In the genomic region with DNA sequence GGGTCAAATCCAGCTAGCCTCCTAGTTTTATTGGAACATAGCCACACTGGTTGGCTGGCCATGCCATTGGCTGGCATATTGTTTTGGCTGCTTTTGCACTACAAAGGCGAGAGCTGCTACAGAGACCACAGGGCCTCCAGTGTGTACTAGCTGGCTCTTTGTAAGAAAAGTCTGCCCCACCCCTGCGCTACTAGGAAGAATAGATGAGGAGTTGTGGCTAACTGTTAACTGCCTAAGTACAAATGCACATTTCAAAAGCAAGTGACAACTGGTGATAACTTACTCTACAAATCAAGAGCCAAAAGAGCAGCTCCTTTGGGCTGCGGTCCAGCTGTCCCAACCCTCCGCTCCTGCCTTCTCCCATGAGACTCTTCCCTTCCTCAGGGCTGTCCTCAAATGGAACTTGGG, we compare ENCODE assay signal across 8 cellular contexts.
A peak's percentile ranks its signal among the peaks of the same experiment; 100 is the strongest.
DNase-seq lines count a peak whose midpoint lies in the region; ATAC-seq and FAIRE-seq lines count a peak whose summit lies in the region.

No MANE protein-coding gene starts in this region.

- no peaks in the 10 kb centered on the region for H3K36me3 ChIP-seq in small intestine (ENCODE audit: control insufficient read depth in 2 of 2, insufficient read depth in 2 of 2, low read length in 2 of 2)

- no peaks in the 10 kb centered on the region for H3K9me3 ChIP-seq in right cardiac atrium (ENCODE audit: control insufficient read depth, low read length)
- H3K9me3 ChIP-seq in small intestine (ENCODE audit: control insufficient read depth, low read depth): no peaks in the 10 kb centered on the region

- 28% methylated on average over 4 of the region's 4 CpGs for WGBS in right cardiac atrium
- WGBS in small intestine, 3 donors: 65 to 77% (median 74%) methylated on average over 4 of the region's 4 CpGs

- peak; percentile 70 to 78 for ATAC-seq in right cardiac atrium

- no peaks in the 10 kb centered on the region for H3K27me3 ChIP-seq in right cardiac atrium (ENCODE audit: control insufficient read depth, insufficient read depth)
- H3K27me3 ChIP-seq in small intestine (ENCODE audit: control insufficient read depth in 2 of 2, insufficient read depth in 2 of 2, low read length in 2 of 2): no peaks in the 10 kb centered on the region

- H3K4me1 ChIP-seq in right cardiac atrium (ENCODE audit: control insufficient read depth, insufficient read depth, low read length) (peaks cover 19% of the 10 kb centered on the region), small intestine (ENCODE audit: control insufficient read depth in 2 of 2, insufficient read depth in 1 of 2, low read depth in 1 of 2, low read length in 1 of 2) (peaks cover 0 to 18% of the 10 kb centered on the region in 2 donors)

- DNase-seq in Kasumi-1 (lab: John Stamatoyannopoulos, UW) (peak; percentile 31 to 45), right cardiac atrium (peak; percentile 44 to 76 (median 74)), small intestine (peak; percentile 43), A172 (ENCODE audit: low spot score) (no peak), NCI-H1048 (lab: John Stamatoyannopoulos, UW) (no peak), COLO668 (lab: John Stamatoyannopoulos, UW; ENCODE audit: unreplicated experiment) (no peak), GOT3 (lab: John Stamatoyannopoulos, UW) (no peak)
- peak; percentile 34 for DNase-seq in activated CD8-positive, alpha-beta memory T cell treated with anti-CD3 and anti-CD28 coated beads, Interleukin-2, amount 50 U/mL, for 4 hours

- FAIRE-seq in small intestine (lab: Jason Lieb, UNC): no peak

- H3K27ac ChIP-seq in right cardiac atrium (ENCODE audit: low read length): peak overlapping the region; percentile 76
- peak overlapping the region in 1 of 2 donors; percentile 4 for H3K27ac ChIP-seq in small intestine (ENCODE audit: low read depth in 1 of 2, low read length in 1 of 2)

- intact Hi-C loops in right cardiac atrium (cut with DNase I): loop anchor here (5.0 to 10.0 kb wide), 2 partner anchors 60 to 63 kb away; a partner anchor contains a TSS

- H3K4me3 ChIP-seq in right cardiac atrium (ENCODE audit: low read length): no peak overlapping the region
- no peak overlapping the region for H3K4me3 ChIP-seq in small intestine (ENCODE audit: low read depth in 1 of 2, low read length in 2 of 2)

Comparison
In these comparisons a context has a peak if more than half of its experiments do, and no peak if none do; other contexts are left out.
1. DNase-seq: peak in Kasumi-1 (2 of 2), activated CD8-positive, alpha-beta memory T cell treated with anti-CD3 and anti-CD28 coated beads, Interleukin-2, amount 50 U/mL, for 4 hours (single experiment), right cardiac atrium (3 of 3) and small intestine (single experiment); none in A172 (single experiment), NCI-H1048 (single experiment), COLO668 (single experiment) and GOT3 (single experiment).